8 cellular contexts compared by ENCODE assay signal in the genomic region with DNA sequence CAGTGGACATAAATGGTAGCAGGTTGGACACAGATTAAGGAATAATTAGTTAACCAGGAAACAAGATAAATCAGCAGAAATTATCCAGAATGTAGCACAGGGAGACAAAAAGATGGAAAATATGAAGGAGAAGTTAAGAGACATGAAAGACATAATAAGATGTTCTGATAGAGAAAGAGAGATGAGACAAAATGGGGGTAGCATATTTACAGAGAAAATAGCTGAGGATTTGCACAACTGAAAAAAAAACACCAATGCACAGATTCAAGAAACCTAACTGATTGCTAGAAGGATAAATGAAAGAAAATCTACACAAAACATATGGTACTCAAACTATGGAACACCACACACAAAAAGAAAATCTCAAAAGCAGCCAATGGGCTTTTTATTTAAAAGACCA. TPM values are rescaled to one million over a fixed set of nuclear protein-coding genes. Genes with fewer than 3 reads are reported as not detected.
DNase-seq lines count a peak whose midpoint lies in the region; ATAC-seq and TF ChIP-seq lines count a peak whose summit lies in the region.

No MANE protein-coding gene starts in this region.

- H3K4me1 ChIP-seq in RWPE2 (ENCODE audit: insufficient read depth, poor library complexity, severe bottlenecking) (no peaks in the 10 kb centered on the region), esophagus muscularis mucosa (peaks cover 0 to 16% (median 13%) of the 10 kb centered on the region in 4 donors)

- H3K9me3 ChIP-seq in RWPE2 (ENCODE audit: severe bottlenecking) (no peaks in the 10 kb centered on the region), esophagus muscularis mucosa (no peaks in the 10 kb centered on the region)

- ATAC-seq in RWPE2 (ENCODE audit: low read depth) (no peak), GM21526 (IDR thresholded peaks at IDR 0.05; ENCODE audit: low FRiP score, unreplicated experiment) (no peak)

- H3K27me3 ChIP-seq in RWPE2 (ENCODE audit: insufficient read depth, poor library complexity, severe bottlenecking) (no peaks in the 10 kb centered on the region), esophagus muscularis mucosa (no peaks in the 10 kb centered on the region)

- no peaks in the 10 kb centered on the region for H3K36me3 ChIP-seq in RWPE2 (ENCODE audit: low read depth)
- H3K36me3 ChIP-seq in esophagus muscularis mucosa, result no peaks in the 10 kb centered on the region

- H3K27ac ChIP-seq in RWPE2 (ENCODE audit: poor library complexity, severe bottlenecking) (peak overlapping the region; percentile 6), esophagus muscularis mucosa (replicated peaks in 1 of 4) (peak overlapping the region in 1 of 4 donors; percentile 10)

- intact Hi-C loops in esophagus muscularis mucosa (cut with DNase I), result no loop called here

- no peak for TF ChIP-seq EP300 in esophagus muscularis mucosa (IDR thresholded peaks at IDR 0.05)

- no peak for TF ChIP-seq POLR2A in esophagus muscularis mucosa (IDR thresholded peaks at IDR 0.05; ENCODE audit: low read depth)

- H3K4me3 ChIP-seq in GM08714 (ENCODE audit: low read length), result peak overlapping the region; percentile 57; the same call in 1 of the 2 replicates
- H3K4me3 ChIP-seq in RWPE2 (ENCODE audit: severe bottlenecking), result peak overlapping the region; percentile 36
- peak overlapping the region; percentile 55 to 68 (median 60) for H3K4me3 ChIP-seq in esophagus muscularis mucosa
- H3K4me3 ChIP-seq in retinal pigment epithelial cell (ENCODE audit: low read length), result peak overlapping the region; percentile 70

- DNase-seq in RWPE2 (ENCODE audit: low spot score), result no peak
- no peak for DNase-seq in esophagus muscularis mucosa (ENCODE audit: extremely low spot score)
- no peak for DNase-seq in retinal pigment epithelial cell (ENCODE audit: low read depth)
- no peak for DNase-seq in NCI-H82 (lab: John Stamatoyannopoulos, UW)
- DNase-seq in DMS153 treated with DMSO at 0.1 percent for 48 hours (lab: John Stamatoyannopoulos, UW; ENCODE audit: unreplicated experiment), result no peak
- DNase-seq in stimulated activated CD4-positive, alpha-beta T cell treated with anti-CD3 and anti-CD28 coated beads, Interleukin-2, amount 100 ng/mL, for 48 hours, result no peak

- TF ChIP-seq CTCF in RWPE2 (IDR thresholded peaks at IDR 0.05; ENCODE audit: poor library complexity, severe bottlenecking), result no peak
- no peak for TF ChIP-seq CTCF in esophagus muscularis mucosa (IDR thresholded peaks at IDR 0.05)
- no peak for TF ChIP-seq CTCF in retinal pigment epithelial cell (conservative IDR thresholded peaks at IDR 0.05; ENCODE audit: low read depth, low read length)

RNA-seq across cellular contexts. Expression of a gene that starts 34.6 kb away (rescaled TPM):
- total RNA-seq in esophagus muscularis mucosa, result 10 to 100 TPM in 1 of 4 donors, 1 to 10 TPM in 3; 7.3 to 10.2 (median 8.6) TPM

RNA-seq across cellular contexts. Expression of a gene that starts 35.0 kb away (rescaled TPM):
- under 1 TPM in 3 of 4 donors, not detected in 1; 0.26 to 0.99 (median 0.57) TPM for total RNA-seq in esophagus muscularis mucosa

RNA-seq across cellular contexts. Expression of a gene that starts 53.0 kb away (rescaled TPM):
- total RNA-seq in esophagus muscularis mucosa, result 100 to 1,000 TPM in 1 of 4 donors, 10 to 100 TPM in 3; 26.0 to 176 (median 26.5) TPM
